In genomic region chr1:45205910-45206721, GRCh38 we compare ENCODE assay signal across 1 cellular context.
TF ChIP-seq lines count a peak whose summit lies in the region.

Gene ZSWIM5, minus strand, starts transcription at chr1:45206605. Its CDS starts 255 bp downstream, at chr1:45206350.

TF ChIP-seq in HepG2, 621 proteins besides CTCF, POLR2A, EP300 and RAD21 (continued from another document and continues in another):
- no peak for TF ChIP-seq NFKBIZ (CRISPR knock-in tag; IDR thresholded peaks at IDR 0.05)
- TF ChIP-seq EHMT2 (IDR thresholded peaks at IDR 0.05; ENCODE audit: borderline replicate concordance, low read depth, low read length) = no peak
- no peak for TF ChIP-seq NAIF1 (CRISPR knock-in tag; IDR thresholded peaks at IDR 0.05; ENCODE audit: borderline replicate concordance)
- no peak for TF ChIP-seq ZNF577 (CRISPR knock-in tag; IDR thresholded peaks at IDR 0.05; ENCODE audit: borderline replicate concordance, low read depth)
- TF ChIP-seq KAT8 (CRISPR knock-in tag; IDR thresholded peaks at IDR 0.05) = no peak
- TF ChIP-seq KDM3A (CRISPR knock-in tag; IDR thresholded peaks at IDR 0.05; ENCODE audit: low read depth) = peak; percentile 4; the same call in 1 of the 2 replicates
- TF ChIP-seq, protein P1, sequence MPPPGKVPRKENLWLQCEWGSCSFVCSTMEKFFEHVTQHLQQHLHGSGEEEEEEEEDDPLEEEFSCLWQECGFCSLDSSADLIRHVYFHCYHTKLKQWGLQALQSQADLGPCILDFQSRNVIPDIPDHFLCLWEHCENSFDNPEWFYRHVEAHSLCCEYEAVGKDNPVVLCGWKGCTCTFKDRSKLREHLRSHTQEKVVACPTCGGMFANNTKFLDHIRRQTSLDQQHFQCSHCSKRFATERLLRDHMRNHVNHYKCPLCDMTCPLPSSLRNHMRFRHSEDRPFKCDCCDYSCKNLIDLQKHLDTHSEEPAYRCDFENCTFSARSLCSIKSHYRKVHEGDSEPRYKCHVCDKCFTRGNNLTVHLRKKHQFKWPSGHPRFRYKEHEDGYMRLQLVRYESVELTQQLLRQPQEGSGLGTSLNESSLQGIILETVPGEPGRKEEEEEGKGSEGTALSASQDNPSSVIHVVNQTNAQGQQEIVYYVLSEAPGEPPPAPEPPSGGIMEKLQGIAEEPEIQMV (CRISPR knock-in tag; IDR thresholded peaks at IDR 0.05; ENCODE audit: low read depth) = 0 out of 2 replicates have a peak, but pooled peaks have one; percentile 55
- TF ChIP-seq KDM5B (CRISPR knock-in tag; IDR thresholded peaks at IDR 0.05; ENCODE audit: borderline replicate concordance) = peak; percentile 86; the same call in 1 of the 2 replicates
- no peak for TF ChIP-seq RNF219 (CRISPR knock-in tag; IDR thresholded peaks at IDR 0.05)
- TF ChIP-seq ZNF513 (CRISPR knock-in tag; conservative IDR thresholded peaks at IDR 0.05) = no peak
- no peak for TF ChIP-seq HOXA5 (CRISPR knock-in tag; IDR thresholded peaks at IDR 0.05)
- TF ChIP-seq HNF4A (CRISPR knock-in tag; IDR thresholded peaks at IDR 0.05) = no peak
- TF ChIP-seq ZIK1 (CRISPR knock-in tag; IDR thresholded peaks at IDR 0.05; ENCODE audit: borderline replicate concordance, low read depth) = 0 out of 2 replicates have a peak, but pooled peaks have one; percentile 72
- TF ChIP-seq MED8 (CRISPR knock-in tag; IDR thresholded peaks at IDR 0.05; ENCODE audit: insufficient replicate concordance) = no peak
- TF ChIP-seq NFATC3 (CRISPR knock-in tag; IDR thresholded peaks at IDR 0.05) = no peak
- no peak for TF ChIP-seq SRF (IDR thresholded peaks at IDR 0.05; ENCODE audit: low read depth, low read length)
- TF ChIP-seq CEBPG (CRISPR knock-in tag; IDR thresholded peaks at IDR 0.05) = no peak
- peak; percentile 55 for TF ChIP-seq BCL6 (CRISPR knock-in tag; IDR thresholded peaks at IDR 0.05)
- TF ChIP-seq SRSF1 (optimal IDR thresholded peaks at IDR 0.05; ENCODE audit: low read depth, low read length) = no peak
- TF ChIP-seq, protein P2, sequence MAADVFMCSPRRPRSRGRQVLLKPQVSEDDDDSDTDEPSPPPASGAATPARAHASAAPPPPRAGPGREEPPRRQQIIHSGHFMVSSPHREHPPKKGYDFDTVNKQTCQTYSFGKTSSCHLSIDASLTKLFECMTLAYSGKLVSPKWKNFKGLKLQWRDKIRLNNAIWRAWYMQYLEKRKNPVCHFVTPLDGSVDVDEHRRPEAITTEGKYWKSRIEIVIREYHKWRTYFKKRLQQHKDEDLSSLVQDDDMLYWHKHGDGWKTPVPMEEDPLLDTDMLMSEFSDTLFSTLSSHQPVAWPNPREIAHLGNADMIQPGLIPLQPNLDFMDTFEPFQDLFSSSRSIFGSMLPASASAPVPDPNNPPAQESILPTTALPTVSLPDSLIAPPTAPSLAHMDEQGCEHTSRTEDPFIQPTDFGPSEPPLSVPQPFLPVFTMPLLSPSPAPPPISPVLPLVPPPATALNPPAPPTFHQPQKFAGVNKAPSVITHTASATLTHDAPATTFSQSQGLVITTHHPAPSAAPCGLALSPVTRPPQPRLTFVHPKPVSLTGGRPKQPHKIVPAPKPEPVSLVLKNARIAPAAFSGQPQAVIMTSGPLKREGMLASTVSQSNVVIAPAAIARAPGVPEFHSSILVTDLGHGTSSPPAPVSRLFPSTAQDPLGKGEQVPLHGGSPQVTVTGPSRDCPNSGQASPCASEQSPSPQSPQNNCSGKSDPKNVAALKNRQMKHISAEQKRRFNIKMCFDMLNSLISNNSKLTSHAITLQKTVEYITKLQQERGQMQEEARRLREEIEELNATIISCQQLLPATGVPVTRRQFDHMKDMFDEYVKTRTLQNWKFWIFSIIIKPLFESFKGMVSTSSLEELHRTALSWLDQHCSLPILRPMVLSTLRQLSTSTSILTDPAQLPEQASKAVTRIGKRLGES (CRISPR knock-in tag; IDR thresholded peaks at IDR 0.05; ENCODE audit: borderline replicate concordance) = no peak
- TF ChIP-seq ESRRA (CRISPR knock-in tag; IDR thresholded peaks at IDR 0.05; ENCODE audit: low read depth) = 0 out of 2 replicates have a peak, but pooled peaks have one; percentile 21
- TF ChIP-seq PITX1 (CRISPR knock-in tag; IDR thresholded peaks at IDR 0.05) = no peak
- no peak for TF ChIP-seq CBX2 (IDR thresholded peaks at IDR 0.05; ENCODE audit: low read depth, low read length)
- TF ChIP-seq CBX2 (CRISPR knock-in tag; IDR thresholded peaks at IDR 0.05; ENCODE audit: low read depth) = no peak
- no peak for TF ChIP-seq FOXJ3 (CRISPR knock-in tag; IDR thresholded peaks at IDR 0.05; ENCODE audit: borderline replicate concordance)
- TF ChIP-seq, protein P3, sequence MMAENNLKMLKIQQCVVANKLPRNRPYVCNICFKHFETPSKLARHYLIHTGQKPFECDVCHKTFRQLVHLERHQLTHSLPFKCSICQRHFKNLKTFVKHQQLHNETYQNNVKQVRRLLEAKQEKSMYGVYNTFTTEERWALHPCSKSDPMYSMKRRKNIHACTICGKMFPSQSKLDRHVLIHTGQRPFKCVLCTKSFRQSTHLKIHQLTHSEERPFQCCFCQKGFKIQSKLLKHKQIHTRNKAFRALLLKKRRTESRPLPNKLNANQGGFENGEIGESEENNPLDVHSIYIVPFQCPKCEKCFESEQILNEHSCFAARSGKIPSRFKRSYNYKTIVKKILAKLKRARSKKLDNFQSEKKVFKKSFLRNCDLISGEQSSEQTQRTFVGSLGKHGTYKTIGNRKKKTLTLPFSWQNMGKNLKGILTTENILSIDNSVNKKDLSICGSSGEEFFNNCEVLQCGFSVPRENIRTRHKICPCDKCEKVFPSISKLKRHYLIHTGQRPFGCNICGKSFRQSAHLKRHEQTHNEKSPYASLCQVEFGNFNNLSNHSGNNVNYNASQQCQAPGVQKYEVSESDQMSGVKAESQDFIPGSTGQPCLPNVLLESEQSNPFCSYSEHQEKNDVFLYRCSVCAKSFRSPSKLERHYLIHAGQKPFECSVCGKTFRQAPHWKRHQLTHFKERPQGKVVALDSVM (CRISPR knock-in tag; IDR thresholded peaks at IDR 0.05) = no peak
- no peak for TF ChIP-seq FUBP1 (CRISPR knock-in tag; IDR thresholded peaks at IDR 0.05; ENCODE audit: borderline replicate concordance)
- TF ChIP-seq GFI1 (CRISPR knock-in tag; IDR thresholded peaks at IDR 0.05; ENCODE audit: borderline replicate concordance) = no peak
- TF ChIP-seq, protein P4, sequence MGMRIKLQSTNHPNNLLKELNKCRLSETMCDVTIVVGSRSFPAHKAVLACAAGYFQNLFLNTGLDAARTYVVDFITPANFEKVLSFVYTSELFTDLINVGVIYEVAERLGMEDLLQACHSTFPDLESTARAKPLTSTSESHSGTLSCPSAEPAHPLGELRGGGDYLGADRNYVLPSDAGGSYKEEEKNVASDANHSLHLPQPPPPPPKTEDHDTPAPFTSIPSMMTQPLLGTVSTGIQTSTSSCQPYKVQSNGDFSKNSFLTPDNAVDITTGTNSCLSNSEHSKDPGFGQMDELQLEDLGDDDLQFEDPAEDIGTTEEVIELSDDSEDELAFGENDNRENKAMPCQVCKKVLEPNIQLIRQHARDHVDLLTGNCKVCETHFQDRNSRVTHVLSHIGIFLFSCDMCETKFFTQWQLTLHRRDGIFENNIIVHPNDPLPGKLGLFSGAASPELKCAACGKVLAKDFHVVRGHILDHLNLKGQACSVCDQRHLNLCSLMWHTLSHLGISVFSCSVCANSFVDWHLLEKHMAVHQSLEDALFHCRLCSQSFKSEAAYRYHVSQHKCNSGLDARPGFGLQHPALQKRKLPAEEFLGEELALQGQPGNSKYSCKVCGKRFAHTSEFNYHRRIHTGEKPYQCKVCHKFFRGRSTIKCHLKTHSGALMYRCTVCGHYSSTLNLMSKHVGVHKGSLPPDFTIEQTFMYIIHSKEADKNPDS (CRISPR knock-in tag; IDR thresholded peaks at IDR 0.05) = no peak; the same call in 1 of the 2 replicates
- TF ChIP-seq YEATS2 (CRISPR knock-in tag; IDR thresholded peaks at IDR 0.05; ENCODE audit: borderline replicate concordance) = no peak
- TF ChIP-seq ZNF766 (CRISPR knock-in tag; IDR thresholded peaks at IDR 0.05; ENCODE audit: borderline replicate concordance) = no peak; the same call in 1 of the 2 replicates
- TF ChIP-seq ZBTB7A (CRISPR knock-in tag; IDR thresholded peaks at IDR 0.05) = peak; percentile 69
- TF ChIP-seq ZNF781 (CRISPR knock-in tag; IDR thresholded peaks at IDR 0.05; ENCODE audit: borderline replicate concordance, not compliant biosample characterization) = no peak
- no peak for TF ChIP-seq ISX (CRISPR knock-in tag; conservative IDR thresholded peaks at IDR 0.05)
- TF ChIP-seq, protein P5, sequence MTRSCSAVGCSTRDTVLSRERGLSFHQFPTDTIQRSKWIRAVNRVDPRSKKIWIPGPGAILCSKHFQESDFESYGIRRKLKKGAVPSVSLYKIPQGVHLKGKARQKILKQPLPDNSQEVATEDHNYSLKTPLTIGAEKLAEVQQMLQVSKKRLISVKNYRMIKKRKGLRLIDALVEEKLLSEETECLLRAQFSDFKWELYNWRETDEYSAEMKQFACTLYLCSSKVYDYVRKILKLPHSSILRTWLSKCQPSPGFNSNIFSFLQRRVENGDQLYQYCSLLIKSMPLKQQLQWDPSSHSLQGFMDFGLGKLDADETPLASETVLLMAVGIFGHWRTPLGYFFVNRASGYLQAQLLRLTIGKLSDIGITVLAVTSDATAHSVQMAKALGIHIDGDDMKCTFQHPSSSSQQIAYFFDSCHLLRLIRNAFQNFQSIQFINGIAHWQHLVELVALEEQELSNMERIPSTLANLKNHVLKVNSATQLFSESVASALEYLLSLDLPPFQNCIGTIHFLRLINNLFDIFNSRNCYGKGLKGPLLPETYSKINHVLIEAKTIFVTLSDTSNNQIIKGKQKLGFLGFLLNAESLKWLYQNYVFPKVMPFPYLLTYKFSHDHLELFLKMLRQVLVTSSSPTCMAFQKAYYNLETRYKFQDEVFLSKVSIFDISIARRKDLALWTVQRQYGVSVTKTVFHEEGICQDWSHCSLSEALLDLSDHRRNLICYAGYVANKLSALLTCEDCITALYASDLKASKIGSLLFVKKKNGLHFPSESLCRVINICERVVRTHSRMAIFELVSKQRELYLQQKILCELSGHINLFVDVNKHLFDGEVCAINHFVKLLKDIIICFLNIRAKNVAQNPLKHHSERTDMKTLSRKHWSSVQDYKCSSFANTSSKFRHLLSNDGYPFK (CRISPR knock-in tag; IDR thresholded peaks at IDR 0.05; ENCODE audit: borderline replicate concordance) = no peak
- TF ChIP-seq ZBTB38 (CRISPR knock-in tag; IDR thresholded peaks at IDR 0.05) = 0 out of 2 replicates have a peak, but pooled peaks have one; percentile 31
- 0 out of 2 replicates have a peak, but pooled peaks have one; percentile 37 for TF ChIP-seq DNMT1 (CRISPR knock-in tag; IDR thresholded peaks at IDR 0.05)
- TF ChIP-seq ZSCAN9 (CRISPR knock-in tag; IDR thresholded peaks at IDR 0.05; ENCODE audit: borderline replicate concordance) = no peak; the same call in 1 of the 2 replicates
- TF ChIP-seq ZNF792 (CRISPR knock-in tag; IDR thresholded peaks at IDR 0.05) = no peak
- TF ChIP-seq, protein P6, sequence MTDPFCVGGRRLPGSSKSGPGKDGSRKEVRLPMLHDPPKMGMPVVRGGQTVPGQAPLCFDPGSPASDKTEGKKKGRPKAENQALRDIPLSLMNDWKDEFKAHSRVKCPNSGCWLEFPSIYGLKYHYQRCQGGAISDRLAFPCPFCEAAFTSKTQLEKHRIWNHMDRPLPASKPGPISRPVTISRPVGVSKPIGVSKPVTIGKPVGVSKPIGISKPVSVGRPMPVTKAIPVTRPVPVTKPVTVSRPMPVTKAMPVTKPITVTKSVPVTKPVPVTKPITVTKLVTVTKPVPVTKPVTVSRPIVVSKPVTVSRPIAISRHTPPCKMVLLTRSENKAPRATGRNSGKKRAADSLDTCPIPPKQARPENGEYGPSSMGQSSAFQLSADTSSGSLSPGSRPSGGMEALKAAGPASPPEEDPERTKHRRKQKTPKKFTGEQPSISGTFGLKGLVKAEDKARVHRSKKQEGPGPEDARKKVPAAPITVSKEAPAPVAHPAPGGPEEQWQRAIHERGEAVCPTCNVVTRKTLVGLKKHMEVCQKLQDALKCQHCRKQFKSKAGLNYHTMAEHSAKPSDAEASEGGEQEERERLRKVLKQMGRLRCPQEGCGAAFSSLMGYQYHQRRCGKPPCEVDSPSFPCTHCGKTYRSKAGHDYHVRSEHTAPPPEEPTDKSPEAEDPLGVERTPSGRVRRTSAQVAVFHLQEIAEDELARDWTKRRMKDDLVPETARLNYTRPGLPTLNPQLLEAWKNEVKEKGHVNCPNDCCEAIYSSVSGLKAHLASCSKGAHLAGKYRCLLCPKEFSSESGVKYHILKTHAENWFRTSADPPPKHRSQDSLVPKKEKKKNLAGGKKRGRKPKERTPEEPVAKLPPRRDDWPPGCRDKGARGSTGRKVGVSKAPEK (CRISPR knock-in tag; IDR thresholded peaks at IDR 0.05; ENCODE audit: borderline replicate concordance) = no peak
